10 cellular contexts compared by ENCODE assay signal in genomic region chr3:126524429-126524988, GRCh38. TPM values are rescaled to one million over a fixed set of nuclear protein-coding genes. Genes with fewer than 3 reads are reported as not detected.
DNase-seq lines count a peak whose midpoint lies in the region; ATAC-seq, FAIRE-seq and TF ChIP-seq lines count a peak whose summit lies in the region.
"Had no signal": no experiment of that assay in that cellular context is flagged by ENCODE, and none has a peak within 500 bp of the region (broad histone marks: within the 10 kb centered on the region; RNA-seq: fewer than 3 reads in every experiment).

No MANE protein-coding gene starts in this region.

- H3K27me3 ChIP-seq in foreskin keratinocyte = peaks cover 44% of the 10 kb centered on the region

- H3K4me1 ChIP-seq in foreskin keratinocyte = no peaks in the 10 kb centered on the region

- peaks cover 7 to 8% of the 10 kb centered on the region in 2 donors for H3K36me3 Mint-ChIP-seq in CD14-positive monocyte
- H3K36me3 Mint-ChIP-seq in osteocyte (ENCODE audit: unreplicated experiment) = no peaks in the 10 kb centered on the region

- no peak for FAIRE-seq in GM12891 (lab: Jason Lieb, UNC)

- ATAC-seq in foreskin keratinocyte (peak; percentile 14), GM21529 (IDR thresholded peaks at IDR 0.05; ENCODE audit: unreplicated experiment) (no peak), GM21526 (IDR thresholded peaks at IDR 0.05; ENCODE audit: low FRiP score, unreplicated experiment) (no peak)

- intact Hi-C loops in CD14-positive monocyte (cut with micrococcal nuclease) = loop anchor here (10.0 kb wide), 1 partner anchor 930 kb away; no protein-coding TSS in a partner anchor

- H3K9me3 Mint-ChIP-seq in CD14-positive monocyte (peaks cover 0 to 4% (median 1%) of the 10 kb centered on the region in 7 donors), osteocyte (ENCODE audit: unreplicated experiment) (no peaks in the 10 kb centered on the region)

- peak overlapping the region; percentile 68 to 94 (median 85) for H3K27ac Mint-ChIP-seq in CD14-positive monocyte
- H3K27ac Mint-ChIP-seq in osteocyte (ENCODE audit: unreplicated experiment) = no peak overlapping the region

- TF ChIP-seq POLR2A in GM12891 (IDR thresholded peaks at IDR 0.05; ENCODE audit: low read depth, low read length) = no peak

- TF ChIP-seq CTCF in CD14-positive monocyte (IDR thresholded peaks at IDR 0.05) (no peak), foreskin keratinocyte (conservative IDR thresholded peaks at IDR 0.05) (no peak), osteocyte (IDR thresholded peaks at IDR 0.05) (no peak)

- no peak overlapping the region for H3K27ac ChIP-seq in foreskin keratinocyte

- H3K27me3 Mint-ChIP-seq in CD14-positive monocyte (ENCODE audit: low read depth in 3 of 3) = peaks cover 0 to 7% (median 0%) of the 10 kb centered on the region in 3 donors
- peaks cover 26% of the 10 kb centered on the region for H3K27me3 Mint-ChIP-seq in osteocyte (ENCODE audit: unreplicated experiment)

- H3K4me3 Mint-ChIP-seq in CD14-positive monocyte (peak overlapping the region; percentile 83 to 92), osteocyte (ENCODE audit: unreplicated experiment) (peak overlapping the region; percentile 40)

- H3K4me1 Mint-ChIP-seq in CD14-positive monocyte (peaks cover 63% of the 10 kb centered on the region), osteocyte (ENCODE audit: unreplicated experiment) (no peaks in the 10 kb centered on the region)

- DNase-seq in CD14-positive monocyte (ENCODE audit: low spot score) = peak; percentile 54
- peak; percentile 58 for DNase-seq in NCI-H69 (lab: John Stamatoyannopoulos, UW)
- DNase-seq in foreskin keratinocyte = no peak
- no peak for DNase-seq in osteocyte (ENCODE audit: extremely low spot score, unreplicated experiment)
- no peak for DNase-seq in GM12891 (ENCODE audit: insufficient read length, low spot score)
- no peak for DNase-seq in T-helper 9 cell
- DNase-seq: NCI-H2081 treated with DMSO at 0.1 percent for 48 hours; stimulated activated CD4-positive, alpha-beta T cell treated with anti-CD3 and anti-CD28 coated beads, Interleukin-1b, Interleukin-23, amount 100 ng/mL, for 48 hours had no signal

TF ChIP-seq in GM12891, 5 proteins besides CTCF, POLR2A, EP300 and RAD21:
- no peak for TF ChIP-seq POU2F2 (IDR thresholded peaks at IDR 0.05; ENCODE audit: low read depth, low read length)
- no peak for TF ChIP-seq SPI1 (IDR thresholded peaks at IDR 0.05; ENCODE audit: low read depth, low read length)
- TF ChIP-seq POLR2AphosphoS5 (IDR thresholded peaks at IDR 0.05; ENCODE audit: low read depth, low read length) = no peak
- no peak for TF ChIP-seq TAF1 (IDR thresholded peaks at IDR 0.05; ENCODE audit: low read depth, low read length)
- TF ChIP-seq PAX5 (IDR thresholded peaks at IDR 0.05; ENCODE audit: insufficient read depth, low read length, severe bottlenecking) = no peak

RNA-seq across cellular contexts. Expression of gene CHST13, which starts 0.6 kb away (rescaled TPM):
- 10 to 100 TPM; 39.2 to 41.8 TPM for polyA plus RNA-seq in CD14-positive monocyte
- 0.11 TPM in 1 of 2 replicates, not detected in the other for total RNA-seq in foreskin keratinocyte
- polyA plus RNA-seq in foreskin keratinocyte = 0.02 TPM in 1 of 2 replicates, not detected in the other
- total RNA-seq in osteocyte = not detected in 2 replicates
- not detected for polyA plus RNA-seq in GM12891 (2012; ENCODE audit: low read depth, missing spikeins)

RNA-seq across cellular contexts. Expression of gene UROC1, which starts 6.9 kb away (rescaled TPM):
- polyA plus RNA-seq in CD14-positive monocyte (not detected), foreskin keratinocyte (not detected in 2 replicates)
- total RNA-seq in foreskin keratinocyte (not detected in 2 replicates), osteocyte (not detected in 2 replicates)
- not detected for polyA plus RNA-seq in GM12891 (2012; ENCODE audit: low read depth, missing spikeins)

RNA-seq across cellular contexts. Expression of gene C3orf22, which starts 34.2 kb away (rescaled TPM):
- not detected for polyA plus RNA-seq in CD14-positive monocyte
- not detected in 2 replicates for total RNA-seq in foreskin keratinocyte
- not detected in 2 replicates for polyA plus RNA-seq in foreskin keratinocyte
- total RNA-seq in osteocyte = not detected in 2 replicates
- polyA plus RNA-seq in GM12891 (2012; ENCODE audit: low read depth, missing spikeins) = not detected

RNA-seq across cellular contexts. Expression of gene ZXDC, which starts 48.8 kb away (rescaled TPM):
- polyA plus RNA-seq in CD14-positive monocyte (1 to 10 TPM; 6.3 to 9.7 TPM), foreskin keratinocyte (5.6 and 6.5 TPM in 2 replicates)
- total RNA-seq in foreskin keratinocyte (13.9 and 15.4 TPM in 2 replicates), osteocyte (30.7 and 31.8 TPM in 2 replicates)
- polyA plus RNA-seq in GM12891 (2012; ENCODE audit: low read depth, missing spikeins) = 6.2 TPM

Comparison
In these comparisons a context has a peak if more than half of its experiments do, and no peak if none do; other contexts are left out.
1. DNase-seq: peak in CD14-positive monocyte (single experiment) and NCI-H69 (single experiment); none in foreskin keratinocyte (0 of 2), osteocyte (single experiment), GM12891 (single experiment) and T-helper 9 cell (single experiment).